14 cellular contexts compared by ENCODE assay signal in genomic region chr11:35170503-35170902, GRCh38. TPM values are rescaled to one million over a fixed set of nuclear protein-coding genes. Genes with fewer than 3 reads are reported as not detected.
A peak's percentile ranks its signal among the peaks of the same experiment; 100 is the strongest.
DNase-seq lines count a peak whose midpoint lies in the region; ATAC-seq, FAIRE-seq and TF ChIP-seq lines count a peak whose summit lies in the region.
"Had no signal": no experiment of that assay in that cellular context is flagged by ENCODE, and none has a peak within 500 bp of the region (broad histone marks: within the 10 kb centered on the region; RNA-seq: fewer than 3 reads in every experiment).

No MANE protein-coding gene starts in this region.

- FAIRE-seq in A549 (lab: Jason Lieb, UNC) (no peak), kidney (lab: Jason Lieb, UNC) (no peak)
- FAIRE-seq: bronchial epithelial cell had no signal

- H3K9ac ChIP-seq in kidney (ENCODE audit: low read length in 2 of 2), result no peak overlapping the region

- H3K4me2 ChIP-seq in A549, result no peak overlapping the region

- POLR2A ChIA-PET in A549 (lab: Yijun Ruan, JAX), result no interaction called here

- H3K9me3 Mint-ChIP-seq in nephron, result no peaks in the 10 kb centered on the region

- no peak for TF ChIP-seq EP300 in A549 (IDR thresholded peaks at IDR 0.05)

- ATAC-seq in A549, result no peak
- no peak for ATAC-seq in GM18505 (IDR thresholded peaks at IDR 0.05; ENCODE audit: unreplicated experiment)
- ATAC-seq: foreskin keratinocyte, lower lobe of right lung had no signal

- H3K4me1 ChIP-seq in A549 (peaks cover 85% of the 10 kb centered on the region), kidney (ENCODE audit: control insufficient read depth in 1 of 2, insufficient read depth in 1 of 2, low read depth in 1 of 2, low read length in 2 of 2) (peaks cover 3 to 4% of the 10 kb centered on the region in 2 donors)

- no peaks in the 10 kb centered on the region for H3K36me3 ChIP-seq in kidney (ENCODE audit: control insufficient read depth in 1 of 2, insufficient read depth in 2 of 2, low read length in 2 of 2)
- H3K36me3 ChIP-seq: lower lobe of right lung had no signal

- DNase-seq in A549 (ENCODE audit: low read depth in 1 of 2, low spot score in 1 of 2) (no peak), GM04504 (ENCODE audit: low read depth) (peak; percentile 57), astrocyte of the cerebellum (ENCODE audit: low read depth) (peak; percentile 34), kidney (no peak)
- no peak for DNase-seq in activated CD8-positive, alpha-beta memory T cell treated with anti-CD3 and anti-CD28 coated beads, Interleukin-2, amount 50 U/mL, for 4 hours
- DNase-seq in central memory CD4-positive, alpha-beta T cell, result no peak
- DNase-seq: activated CD4-positive, alpha-beta T cell treated with anti-CD3 and anti-CD28 coated beads, Interleukin-2, amount 50 U/mL, for 48 hours; foreskin keratinocyte; lower lobe of right lung; NCI-H510A treated with DMSO at 0.1 percent for 48 hours had no signal

- CTCF ChIA-PET in A549 (lab: Yijun Ruan, JAX), result interaction anchor here (0.7 to 1.4 kb wide), 4 partner anchors 8 to 155 kb away, joined by 3 read pairs; no protein-coding TSS in a partner anchor

- H3K4me3 Mint-ChIP-seq in nephron, result no peak overlapping the region

- H3K27me3 Mint-ChIP-seq in nephron (ENCODE audit: low read depth), result peaks cover 16% of the 10 kb centered on the region

- intact Hi-C loops in kidney (cut with DNase I), result no loop called here

- no peaks in the 10 kb centered on the region for H3K36me3 Mint-ChIP-seq in nephron (ENCODE audit: low read depth)

- no peak overlapping the region for H3K4me3 ChIP-seq in A549
- no peak overlapping the region for H3K4me3 ChIP-seq in astrocyte of the cerebellum (ENCODE audit: low read depth, low read length)
- H3K4me3 ChIP-seq in kidney (ENCODE audit: low read length in 2 of 2), result no peak overlapping the region
- H3K4me3 ChIP-seq: lower lobe of right lung, SK-N-MC had no signal

- H3K4me1 Mint-ChIP-seq in nephron, result peaks cover 35% of the 10 kb centered on the region

- in situ Hi-C loops in astrocyte of the cerebellum (cut with HindIII; ENCODE audit: low sequenced_read_pairs), result no loop called here

- 89% methylated on average over 3 of the region's 3 CpGs for WGBS in A549 (ENCODE audit: missing lambda C conversion rate)

- TF ChIP-seq CTCF in A549 (IDR thresholded peaks at IDR 0.05), result no peak
- TF ChIP-seq CTCF in astrocyte of the cerebellum (IDR thresholded peaks at IDR 0.05; ENCODE audit: low read depth, low read length, missing control alignments), result no peak
- TF ChIP-seq CTCF in nephron (IDR thresholded peaks at IDR 0.05; ENCODE audit: unreplicated experiment in 3 of 3), result no peak
- TF ChIP-seq CTCF in kidney (IDR thresholded peaks at IDR 0.05; ENCODE audit: borderline replicate concordance, extremely low read depth, insufficient read depth), result no peak

- H3K27ac Mint-ChIP-seq in nephron, result peak overlapping the region; percentile 34 to 61 (median 44)

- H3K27ac ChIP-seq in A549 (peak overlapping the region; percentile 24 to 87; a peak in 4 of 6 replicates), kidney (ENCODE audit: low read depth in 2 of 2, low read length in 2 of 2) (peak overlapping the region in 1 of 2 donors; percentile 37)
- H3K27ac ChIP-seq: foreskin keratinocyte, lower lobe of right lung, SK-N-MC had no signal

- H3K9me3 ChIP-seq in A549 (no peaks in the 10 kb centered on the region), kidney (ENCODE audit: control insufficient read depth in 1 of 2, low read length in 2 of 2) (no peaks in the 10 kb centered on the region)
- H3K9me3 ChIP-seq: lower lobe of right lung had no signal

- no peak for TF ChIP-seq RAD21 in A549 (conservative IDR thresholded peaks at IDR 0.05 in 1 of 2, IDR thresholded peaks at IDR 0.05 in 1 of 2)

- TF ChIP-seq POLR2A in A549 (IDR thresholded peaks at IDR 0.05; ENCODE audit: low read length), result no peak
- no peak for TF ChIP-seq POLR2A in GM18505 (IDR thresholded peaks at IDR 0.05; ENCODE audit: borderline replicate concordance, extremely low read depth, insufficient read depth, insufficient read length)

TF ChIP-seq in A549, 52 proteins besides CTCF, POLR2A, EP300 and RAD21:
- no peak for TF ChIP-seq HDAC2 (IDR thresholded peaks at IDR 0.05)
- TF ChIP-seq TP53 (CRISPR knock-in tag; IDR thresholded peaks at IDR 0.05), result no peak
- no peak for TF ChIP-seq HEYL (CRISPR knock-in tag; IDR thresholded peaks at IDR 0.05)
- no peak for TF ChIP-seq CHD4 (IDR thresholded peaks at IDR 0.05; ENCODE audit: borderline replicate concordance)
- no peak for TF ChIP-seq ELK1 (IDR thresholded peaks at IDR 0.05; ENCODE audit: low read depth, low read length)
- no peak for TF ChIP-seq ZFP36 (IDR thresholded peaks at IDR 0.05; ENCODE audit: borderline replicate concordance, partially characterized antibody)
- TF ChIP-seq MAX (IDR thresholded peaks at IDR 0.05), result no peak
- no peak for TF ChIP-seq CHD2 (IDR thresholded peaks at IDR 0.05; ENCODE audit: low read length, partially characterized antibody)

RNA-seq across cellular contexts. Expression of gene CD44, which starts 31.5 kb away (rescaled TPM):
- 309 and 350 TPM in 2 replicates for polyA plus RNA-seq in A549 (2011; rRNA removed)
- 153 and 218 TPM in 2 replicates for polyA plus RNA-seq in A549 (2012; cell fraction: cytosol; rRNA removed)
- polyA plus RNA-seq in A549 (2012; cell fraction: nucleus; rRNA removed), result 265 and 417 TPM in 2 replicates
- polyA plus RNA-seq in A549 (2017; fragmentation: RNase III; extraction: RNeasy Plus Mini Kit Qiagen cat#74134 plus additional on column Dnase treatment), result 545 to 587 TPM (median 585 TPM) in 3 replicates
- polyA minus RNA-seq in A549 (2011; rRNA and poly(A)+ RNA removed), result 385 and 445 TPM in 2 replicates
- total RNA-seq in kidney, result 235 TPM
- polyA plus RNA-seq in kidney (ENCODE audit: insufficient read depth, low read depth, low replicate concordance), result 13.8 TPM

Comparison
In these comparisons a context has a peak if more than half of its experiments do, and no peak if none do; other contexts are left out.
1. DNase-seq: peak in GM04504 (single experiment) and astrocyte of the cerebellum (single experiment); none in A549 (0 of 2), activated CD8-positive, alpha-beta memory T cell treated with anti-CD3 and anti-CD28 coated beads, Interleukin-2, amount 50 U/mL, for 4 hours (single experiment), central memory CD4-positive, alpha-beta T cell (single experiment) and kidney (single experiment).
2. RNA of gene CD44, which starts 31.5 kb away (polyA plus RNA-seq): 153 to 587 TPM in A549; 13.8 TPM in kidney (single experiment); every median in the first group is over 10 times any median in the second.